Comparison of ENCODE assay signal across 8 cellular contexts in the genomic region with DNA sequence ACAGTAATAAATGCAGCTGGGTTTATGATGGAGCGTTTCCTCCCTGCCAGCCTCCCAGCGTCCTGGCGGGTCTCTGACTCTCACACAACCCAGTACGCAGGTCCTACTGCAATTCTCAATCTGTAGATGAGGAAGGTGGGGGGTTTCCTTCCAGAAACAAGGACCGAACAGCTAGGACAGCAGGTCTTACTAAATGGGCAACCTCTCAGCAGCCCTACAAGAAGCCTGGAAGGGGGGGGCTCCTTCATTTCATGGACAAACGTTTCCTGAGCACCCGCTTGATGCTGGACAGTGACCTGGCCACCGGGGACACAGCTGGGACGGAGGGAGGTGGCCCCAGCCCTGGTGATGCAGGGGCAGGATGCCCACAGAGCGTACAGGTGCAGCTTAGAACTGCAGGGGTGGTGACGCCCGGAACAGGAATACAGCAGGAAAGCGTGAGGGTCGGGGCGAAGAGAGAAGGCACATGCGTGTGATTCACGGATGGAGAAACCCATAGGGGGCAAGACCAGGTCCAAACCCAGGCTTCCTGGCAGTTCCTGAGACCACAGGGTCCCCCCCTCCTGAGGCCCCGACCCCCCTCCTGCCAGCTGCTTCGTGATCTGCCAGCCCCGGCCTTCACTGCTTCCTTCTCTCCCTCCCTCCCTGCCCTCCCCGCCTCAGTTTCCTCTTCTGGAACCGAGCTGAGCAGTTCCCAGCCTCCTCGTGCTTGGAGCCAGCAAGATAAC. TPM values are rescaled to one million over a fixed set of nuclear protein-coding genes. Genes with fewer than 3 reads are reported as not detected.
DNase-seq lines count a peak whose midpoint lies in the region; ATAC-seq and TF ChIP-seq lines count a peak whose summit lies in the region.

No MANE protein-coding gene starts in this region.

- peaks cover 5% of the 10 kb centered on the region for H3K4me1 Mint-ChIP-seq in activated CD4-positive, alpha-beta T cell treated with anti-CD3 and anti-CD28 coated beads, Interleukin-2, amount 10 ng/mL, durations not matched to agents 24 days and 14 days
- H3K4me1 Mint-ChIP-seq in activated naive CD4-positive, alpha-beta T cell treated with anti-CD3 and anti-CD28 coated beads, Interleukin-2, amount 10 ng/mL, durations not matched to agents 7 days and 5 days, result peaks cover 5% of the 10 kb centered on the region

- H3K36me3 ChIP-seq in tibial artery, result no peaks in the 10 kb centered on the region

- ATAC-seq in left lobe of liver, result peak; percentile 20

- DNase-seq in activated CD4-positive, alpha-beta T cell treated with anti-CD3 and anti-CD28 coated beads, Interleukin-2, amount 10 ng/mL, durations not matched to agents 24 days and 14 days, result no peak
- DNase-seq in activated CD4-positive, alpha-beta T cell treated with anti-CD3 and anti-CD28 coated beads for 1 hour, result no peak
- DNase-seq in activated naive CD4-positive, alpha-beta T cell treated with anti-CD3 and anti-CD28 coated beads, Interleukin-2, amount 10 ng/mL, durations not matched to agents 7 days and 5 days, result no peak
- peak; percentile 43 for DNase-seq in left lobe of liver (ENCODE audit: low spot score)
- peak in 1 of 2 donors; percentile 53 for DNase-seq in tibial artery
- DNase-seq in DMS114 treated with DMSO at 0.1 percent for 48 hours (lab: John Stamatoyannopoulos, UW; ENCODE audit: unreplicated experiment), result no peak
- DNase-seq in ACHN, result no peak
- DNase-seq in ecto neural progenitor cell (ENCODE audit: low spot score), result no peak

- no peaks in the 10 kb centered on the region for H3K9me3 Mint-ChIP-seq in activated CD4-positive, alpha-beta T cell treated with anti-CD3 and anti-CD28 coated beads, Interleukin-2, amount 10 ng/mL, durations not matched to agents 24 days and 14 days
- no peaks in the 10 kb centered on the region for H3K9me3 Mint-ChIP-seq in activated naive CD4-positive, alpha-beta T cell treated with anti-CD3 and anti-CD28 coated beads, Interleukin-2, amount 10 ng/mL, durations not matched to agents 7 days and 5 days

- TF ChIP-seq CTCF in tibial artery (IDR thresholded peaks at IDR 0.05), result no peak

- in situ Hi-C loops in ACHN (cut with HindIII; ENCODE audit: low pct_ligation_motif_present, low pct_unique_long_range_greater_than_20kb, low sequenced_read_pairs), result no loop called here

- H3K4me3 ChIP-seq in tibial artery, result peak overlapping the region; percentile 33 to 54

- intact Hi-C loops in activated CD4-positive, alpha-beta T cell treated with anti-CD3 and anti-CD28 coated beads, Interleukin-2, amount 10 ng/mL, durations not matched to agents 24 days and 14 days (cut with micrococcal nuclease), result no loop called here
- intact Hi-C loops in tibial artery (cut with DNase I; ENCODE audit: low total_unique reads), result no loop called here

- H3K27me3 ChIP-seq in tibial artery, result peaks cover 0 to 89% of the 10 kb centered on the region in 2 donors

- H3K36me3 Mint-ChIP-seq in activated CD4-positive, alpha-beta T cell treated with anti-CD3 and anti-CD28 coated beads, Interleukin-2, amount 10 ng/mL, durations not matched to agents 24 days and 14 days (ENCODE audit: low read depth), result no peaks in the 10 kb centered on the region
- H3K36me3 Mint-ChIP-seq in activated naive CD4-positive, alpha-beta T cell treated with anti-CD3 and anti-CD28 coated beads, Interleukin-2, amount 10 ng/mL, durations not matched to agents 7 days and 5 days, result no peaks in the 10 kb centered on the region

- peak overlapping the region; percentile 69 for H3K4me3 Mint-ChIP-seq in activated CD4-positive, alpha-beta T cell treated with anti-CD3 and anti-CD28 coated beads, Interleukin-2, amount 10 ng/mL, durations not matched to agents 24 days and 14 days
- H3K4me3 Mint-ChIP-seq in activated naive CD4-positive, alpha-beta T cell treated with anti-CD3 and anti-CD28 coated beads, Interleukin-2, amount 10 ng/mL, durations not matched to agents 7 days and 5 days, result peak overlapping the region; percentile 48

- no peak overlapping the region for H3K27ac ChIP-seq in tibial artery

- peaks cover 0 to 23% (median 21%) of the 10 kb centered on the region in 4 donors for H3K4me1 ChIP-seq in tibial artery

- peaks cover 11% of the 10 kb centered on the region for H3K27me3 Mint-ChIP-seq in activated CD4-positive, alpha-beta T cell treated with anti-CD3 and anti-CD28 coated beads, Interleukin-2, amount 10 ng/mL, durations not matched to agents 24 days and 14 days
- peaks cover 42% of the 10 kb centered on the region for H3K27me3 Mint-ChIP-seq in activated naive CD4-positive, alpha-beta T cell treated with anti-CD3 and anti-CD28 coated beads, Interleukin-2, amount 10 ng/mL, durations not matched to agents 7 days and 5 days

- no peak overlapping the region for H3K27ac Mint-ChIP-seq in activated CD4-positive, alpha-beta T cell treated with anti-CD3 and anti-CD28 coated beads, Interleukin-2, amount 10 ng/mL, durations not matched to agents 24 days and 14 days
- no peak overlapping the region for H3K27ac Mint-ChIP-seq in activated naive CD4-positive, alpha-beta T cell treated with anti-CD3 and anti-CD28 coated beads, Interleukin-2, amount 10 ng/mL, durations not matched to agents 7 days and 5 days

- CTCF ChIA-PET in activated naive CD4-positive, alpha-beta T cell treated with anti-CD3 and anti-CD28 coated beads, Interleukin-2, amount 10 ng/mL, durations not matched to agents 7 days and 5 days (lab: Charles Lee), result no interaction called here

- H3K9me3 ChIP-seq in tibial artery, result no peaks in the 10 kb centered on the region

RNA-seq across cellular contexts. Expression of gene C2CD4C, which starts 0.7 kb away (rescaled TPM):
- total RNA-seq in activated CD4-positive, alpha-beta T cell treated with anti-CD3 and anti-CD28 coated beads, Interleukin-2, amount 10 ng/mL, durations not matched to agents 24 days and 14 days, result 0.07 and 0.17 TPM in 2 replicates
- 0.33 TPM for total RNA-seq in left lobe of liver

RNA-seq across cellular contexts. Expression of gene SHC2, which starts 51.2 kb away (rescaled TPM):
- total RNA-seq in activated CD4-positive, alpha-beta T cell treated with anti-CD3 and anti-CD28 coated beads, Interleukin-2, amount 10 ng/mL, durations not matched to agents 24 days and 14 days, result not detected in 2 replicates
- 57.8 TPM for total RNA-seq in left lobe of liver

Comparison
In these comparisons a context has a peak if more than half of its experiments do, and no peak if none do; other contexts are left out.
1. RNA of gene SHC2, which starts 51.2 kb away (total RNA-seq): 57.8 TPM in left lobe of liver (single experiment); not detected in activated CD4-positive, alpha-beta T cell treated with anti-CD3 and anti-CD28 coated beads, Interleukin-2, amount 10 ng/mL, durations not matched to agents 24 days and 14 days; every median in the first group is over 10 times any median in the second.